In the genomic region with DNA sequence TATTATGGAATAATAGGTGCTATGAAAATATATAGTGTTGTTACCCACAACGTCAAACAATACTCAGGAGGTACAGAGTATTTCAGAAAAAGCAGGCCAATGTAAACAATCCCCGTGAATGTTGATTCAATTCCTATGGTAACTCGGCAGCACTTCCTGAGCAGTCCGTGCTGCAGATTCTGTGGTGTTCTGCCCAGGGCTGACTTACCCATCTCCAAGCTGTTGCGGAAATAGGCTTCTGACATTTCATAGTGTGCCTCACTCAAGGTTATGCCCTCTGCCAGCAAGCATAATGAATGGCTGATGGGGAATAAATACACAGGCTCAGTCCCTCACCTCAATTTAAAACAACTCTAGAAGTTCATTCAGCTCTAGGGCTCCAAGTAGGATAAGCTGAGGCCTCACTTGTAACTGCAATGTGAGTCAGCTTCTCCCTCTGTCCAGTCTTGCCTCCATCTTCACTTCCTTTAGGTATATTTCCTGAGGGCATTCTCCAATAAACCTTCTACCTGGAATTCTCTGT, we compare ENCODE assay signal across 10 cellular contexts.
A peak's percentile ranks its signal among the peaks of the same experiment; 100 is the strongest.
DNase-seq lines count a peak whose midpoint lies in the region; ATAC-seq lines count a peak whose summit lies in the region.
"Had no signal": no experiment of that assay in that cellular context is flagged by ENCODE, and none has a peak within 500 bp of the region (broad histone marks: within the 10 kb centered on the region; RNA-seq: fewer than 3 reads in every experiment).

No MANE protein-coding gene starts in this region.

- no peaks in the 10 kb centered on the region for H3K27me3 ChIP-seq in H7 (ENCODE audit: control insufficient read depth, insufficient read depth, low read length)

- H3K4me3 ChIP-seq in H7 (ENCODE audit: insufficient read depth, low read depth, low read length) = no peak overlapping the region

- DNase-seq in activated CD4-positive, alpha-beta T cell treated with anti-CD3 and anti-CD28 coated beads for 48 hours = peak; percentile 6
- DNase-seq in activated CD4-positive, alpha-beta T cell treated with anti-CD3 and anti-CD28 coated beads, Interleukin-2, amount 50 U/mL, for 48 hours = no peak
- peak; percentile 5 for DNase-seq in RPMI8226
- peak; percentile 89 for DNase-seq in fibroblast of the conjunctiva (ENCODE audit: low read depth)
- no peak for DNase-seq in sciatic nerve (ENCODE audit: low spot score)
- DNase-seq in SKM-1 treated with dmso at 0.1 percent for 144 hours (lab: John Stamatoyannopoulos, UW; ENCODE audit: unreplicated experiment) = no peak
- no peak for DNase-seq in H7
- DNase-seq: NCI-H446 treated with DMSO at 0.1 percent for 48 hours had no signal

- intact Hi-C loops in sciatic nerve (cut with DNase I) = no loop called here

- no peaks in the 10 kb centered on the region for H3K36me3 ChIP-seq in H7 (replicated peaks; ENCODE audit: control insufficient read depth, insufficient read depth, low read length)

- ATAC-seq in sciatic nerve (peak; percentile 78), HG03354 (IDR thresholded peaks at IDR 0.05; ENCODE audit: poor library complexity, severe bottlenecking, unreplicated experiment) (no peak)
- ATAC-seq: activated T-helper 17 cell treated with anti-CD3 and anti-CD28 coated beads, Interleukin-2, amount 50 U/mL, for 72 hours had no signal

Comparison
In these comparisons a context has a peak if more than half of its experiments do, and no peak if none do; other contexts are left out.
1. DNase-seq: peak in activated CD4-positive, alpha-beta T cell treated with anti-CD3 and anti-CD28 coated beads for 48 hours (single experiment), RPMI8226 (single experiment) and fibroblast of the conjunctiva (single experiment); none in activated CD4-positive, alpha-beta T cell treated with anti-CD3 and anti-CD28 coated beads, Interleukin-2, amount 50 U/mL, for 48 hours (0 of 2), sciatic nerve (single experiment), SKM-1 treated with dmso at 0.1 percent for 144 hours (single experiment) and H7 (single experiment).